Comparison of ENCODE assay signal across 1 cellular context in genomic region chr11:130190371-130190881, GRCh38.
TF ChIP-seq lines count a peak whose summit lies in the region.

No MANE protein-coding gene starts in this region.

TF ChIP-seq in GM23338, 12 proteins besides CTCF, POLR2A, EP300 and RAD21 (continued from another document):
- TF ChIP-seq ZNF462 (CRISPR knock-in tag; IDR thresholded peaks at IDR 0.05) = no peak
- TF ChIP-seq JUNB (IDR thresholded peaks at IDR 0.05; ENCODE audit: unreplicated experiment) = no peak
- TF ChIP-seq ZNF114 (CRISPR knock-in tag; IDR thresholded peaks at IDR 0.05) = no peak
- no peak for TF ChIP-seq STAT1 (IDR thresholded peaks at IDR 0.05; ENCODE audit: unreplicated experiment)
- no peak for TF ChIP-seq POLR2AphosphoS5 (IDR thresholded peaks at IDR 0.05; ENCODE audit: low read depth)
- TF ChIP-seq ETS1 (IDR thresholded peaks at IDR 0.05) = no peak
- TF ChIP-seq EZH2phosphoT487 (IDR thresholded peaks at IDR 0.05; ENCODE audit: unreplicated experiment) = no peak
- no peak for TF ChIP-seq CREB1 (CRISPR knock-in tag; IDR thresholded peaks at IDR 0.05; ENCODE audit: low read depth)
- TF ChIP-seq NANOG (IDR thresholded peaks at IDR 0.05; ENCODE audit: borderline replicate concordance) = no peak
